1 cellular context compared by ENCODE assay signal in the genomic region with DNA sequence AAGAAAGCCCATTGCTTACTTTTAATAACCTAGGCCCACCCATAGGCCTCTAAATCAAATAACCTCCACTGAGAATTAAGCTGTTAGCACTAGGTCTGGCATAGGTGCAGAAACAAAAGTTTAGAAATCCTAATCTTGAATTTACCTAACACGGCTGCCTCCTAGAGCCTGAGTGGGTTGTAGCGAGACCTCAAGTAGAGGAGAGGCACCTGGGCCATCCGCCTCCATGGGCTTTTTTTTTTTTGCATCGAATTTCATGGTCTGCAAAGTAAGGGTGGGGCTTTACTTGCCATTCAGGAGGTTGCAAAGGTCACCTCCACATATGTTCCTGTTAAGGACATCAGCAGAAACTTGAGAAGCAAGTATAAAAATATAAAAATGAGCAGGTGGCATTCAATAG.
A peak's percentile ranks its signal among the peaks of the same experiment; 100 is the strongest.
TF ChIP-seq lines count a peak whose summit lies in the region.

No MANE protein-coding gene starts in this region.

TF ChIP-seq in HepG2, 621 proteins besides CTCF, POLR2A, EP300 and RAD21 (continued from another document):
- TF ChIP-seq ZFP36L2 (CRISPR knock-in tag; IDR thresholded peaks at IDR 0.05) = no peak
- no peak for TF ChIP-seq KLF12 (CRISPR knock-in tag; IDR thresholded peaks at IDR 0.05; ENCODE audit: borderline replicate concordance)
- TF ChIP-seq, protein P1, sequence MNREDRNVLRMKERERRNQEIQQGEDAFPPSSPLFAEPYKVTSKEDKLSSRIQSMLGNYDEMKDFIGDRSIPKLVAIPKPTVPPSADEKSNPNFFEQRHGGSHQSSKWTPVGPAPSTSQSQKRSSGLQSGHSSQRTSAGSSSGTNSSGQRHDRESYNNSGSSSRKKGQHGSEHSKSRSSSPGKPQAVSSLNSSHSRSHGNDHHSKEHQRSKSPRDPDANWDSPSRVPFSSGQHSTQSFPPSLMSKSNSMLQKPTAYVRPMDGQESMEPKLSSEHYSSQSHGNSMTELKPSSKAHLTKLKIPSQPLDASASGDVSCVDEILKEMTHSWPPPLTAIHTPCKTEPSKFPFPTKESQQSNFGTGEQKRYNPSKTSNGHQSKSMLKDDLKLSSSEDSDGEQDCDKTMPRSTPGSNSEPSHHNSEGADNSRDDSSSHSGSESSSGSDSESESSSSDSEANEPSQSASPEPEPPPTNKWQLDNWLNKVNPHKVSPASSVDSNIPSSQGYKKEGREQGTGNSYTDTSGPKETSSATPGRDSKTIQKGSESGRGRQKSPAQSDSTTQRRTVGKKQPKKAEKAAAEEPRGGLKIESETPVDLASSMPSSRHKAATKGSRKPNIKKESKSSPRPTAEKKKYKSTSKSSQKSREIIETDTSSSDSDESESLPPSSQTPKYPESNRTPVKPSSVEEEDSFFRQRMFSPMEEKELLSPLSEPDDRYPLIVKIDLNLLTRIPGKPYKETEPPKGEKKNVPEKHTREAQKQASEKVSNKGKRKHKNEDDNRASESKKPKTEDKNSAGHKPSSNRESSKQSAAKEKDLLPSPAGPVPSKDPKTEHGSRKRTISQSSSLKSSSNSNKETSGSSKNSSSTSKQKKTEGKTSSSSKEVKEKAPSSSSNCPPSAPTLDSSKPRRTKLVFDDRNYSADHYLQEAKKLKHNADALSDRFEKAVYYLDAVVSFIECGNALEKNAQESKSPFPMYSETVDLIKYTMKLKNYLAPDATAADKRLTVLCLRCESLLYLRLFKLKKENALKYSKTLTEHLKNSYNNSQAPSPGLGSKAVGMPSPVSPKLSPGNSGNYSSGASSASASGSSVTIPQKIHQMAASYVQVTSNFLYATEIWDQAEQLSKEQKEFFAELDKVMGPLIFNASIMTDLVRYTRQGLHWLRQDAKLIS (CRISPR knock-in tag; IDR thresholded peaks at IDR 0.05) = no peak
- TF ChIP-seq STAG1 (CRISPR knock-in tag; IDR thresholded peaks at IDR 0.05) = peak; percentile 61
- no peak for TF ChIP-seq ZNF891 (CRISPR knock-in tag; IDR thresholded peaks at IDR 0.05)
